ENCODE assay signal across 11 cellular contexts in genomic region chr9:132144708-132145365, GRCh38. TPM values are rescaled to one million over a fixed set of nuclear protein-coding genes. Genes with fewer than 3 reads are reported as not detected.
A peak's percentile ranks its signal among the peaks of the same experiment; 100 is the strongest.
DNase-seq lines count a peak whose midpoint lies in the region; ATAC-seq, FAIRE-seq and TF ChIP-seq lines count a peak whose summit lies in the region.
"Had no signal": no experiment of that assay in that cellular context is flagged by ENCODE, and none has a peak within 500 bp of the region (broad histone marks: within the 10 kb centered on the region; RNA-seq: fewer than 3 reads in every experiment).

No MANE protein-coding gene starts in this region.

- intact Hi-C loops in Panc1 (cut with micrococcal nuclease; ENCODE audit: unreplicated experiment): no loop called here

- H2AFZ ChIP-seq in trophoblast cell (ENCODE audit: insufficient read depth, low read length, poor library complexity): no peak overlapping the region

- POLR2A ChIA-PET in Panc1 (lab: Charles Lee): interaction anchor here (0.7 kb wide), 1 partner anchor 335 kb away, joined by 3 read pairs; no protein-coding TSS in a partner anchor
- POLR2A ChIA-PET in HEK293T (lab: Yijun Ruan, JAX): no interaction called here

- H3K9me3 ChIP-seq in Panc1 (ENCODE audit: control insufficient read depth, insufficient read depth, low read depth, low read length): no peaks in the 10 kb centered on the region
- H3K9me3 ChIP-seq in trophoblast cell (ENCODE audit: insufficient read depth, low read depth, low read length): no peaks in the 10 kb centered on the region

- H3K4me2 ChIP-seq in trophoblast cell (ENCODE audit: low read length): no peak overlapping the region

- H3K4me1 ChIP-seq in Panc1 (ENCODE audit: control insufficient read depth, insufficient read depth, low read length): peaks cover 5% of the 10 kb centered on the region; the same call in 1 of the 2 replicates
- H3K4me1 ChIP-seq in trophoblast cell (ENCODE audit: control insufficient read depth in 1 of 2, insufficient read depth in 2 of 2, low read length in 2 of 2): no peaks in the 10 kb centered on the region

- no peak overlapping the region for H3K27ac ChIP-seq in Panc1 (ENCODE audit: low read length)
- H3K27ac ChIP-seq in trophoblast cell (ENCODE audit: low read depth, low read length): no peak overlapping the region

- no TSS peak for BruUV-seq in Panc1 (replicated peaks; lab: Mats Ljungman, UMichigan)

- TF ChIP-seq CTCF in Panc1 (IDR thresholded peaks at IDR 0.05) (no peak), bronchial epithelial cell (IDR thresholded peaks at IDR 0.05; ENCODE audit: insufficient read depth, low read length, severe bottlenecking) (no peak)

- H4K91ac ChIP-seq in trophoblast cell (ENCODE audit: low read depth, low read length): no peak overlapping the region

- FAIRE-seq in bronchial epithelial cell (lab: Jason Lieb, UNC): peak; percentile 72
- FAIRE-seq: keratinocyte had no signal

- CTCF ChIA-PET in Panc1 (lab: Charles Lee): no interaction called here
- CTCF ChIA-PET in HEK293T (lab: Yijun Ruan, JAX): no interaction called here

- H4K12ac ChIP-seq in trophoblast cell (ENCODE audit: low read depth, low read length): no peak overlapping the region

- H3K18ac ChIP-seq in trophoblast cell (ENCODE audit: low read length): no peak overlapping the region

- no peak overlapping the region for H3K9ac ChIP-seq in trophoblast cell (ENCODE audit: low read length)

- H2BK12ac ChIP-seq in trophoblast cell (ENCODE audit: low read length): no peak overlapping the region

- no peak overlapping the region for H2BK120ac ChIP-seq in trophoblast cell (ENCODE audit: insufficient read depth, low read length, poor library complexity)

- peak; percentile 51; the same call in 1 of the 2 replicates for ATAC-seq in Panc1

- no peak overlapping the region for H4K8ac ChIP-seq in trophoblast cell (ENCODE audit: low read depth, low read length)

- peak; percentile 80 for DNase-seq in A172 (ENCODE audit: low spot score)
- DNase-seq in AG08396 (ENCODE audit: low spot score): peak; percentile 59
- no peak for DNase-seq in Panc1 (ENCODE audit: low read depth, low spot score)
- DNase-seq in bronchial epithelial cell (ENCODE audit: low read depth): peak; percentile 42
- DNase-seq in trophoblast cell: no peak
- DNase-seq in globus pallidus (ENCODE audit: low spot score): no peak
- DNase-seq in HEK293T (ENCODE audit: extremely low spot score): no peak
- DNase-seq: anterior cingulate cortex; CD4-positive, alpha-beta memory T cell; retina had no signal

- in situ Hi-C loops in Panc1 (cut with HindIII; ENCODE audit: low pct_unique_long_range_greater_than_20kb, low sequenced_read_pairs): no loop called here

- H2BK5ac ChIP-seq in trophoblast cell (ENCODE audit: low read depth, low read length, poor library complexity): no peak overlapping the region

- no peak overlapping the region for H3K23ac ChIP-seq in trophoblast cell (ENCODE audit: low read length)

- H3K14ac ChIP-seq in trophoblast cell (ENCODE audit: low read length): no peak overlapping the region

- no peak overlapping the region for H2AK5ac ChIP-seq in trophoblast cell (ENCODE audit: low read length)

- H3K36me3 ChIP-seq in Panc1 (ENCODE audit: control insufficient read depth, insufficient read depth, low read length) (no peaks in the 10 kb centered on the region), bronchial epithelial cell (ENCODE audit: control insufficient read depth, insufficient read depth, low read length) (no peaks in the 10 kb centered on the region), trophoblast cell (ENCODE audit: control insufficient read depth in 1 of 2, insufficient read depth in 2 of 2, low read length in 2 of 2) (no peaks in the 10 kb centered on the region)

- H3K79me1 ChIP-seq in trophoblast cell (ENCODE audit: low read length): no peaks in the 10 kb centered on the region

- no peaks in the 10 kb centered on the region for H3K79me2 ChIP-seq in trophoblast cell (ENCODE audit: control insufficient read depth, insufficient read depth, low read length, poor library complexity)

- no CpG with 5 or more reads among the region's 10 CpGs for WGBS in trophoblast cell (ENCODE audit: extremely low coverage, insufficient coverage, insufficient read length)

- H3K4ac ChIP-seq in trophoblast cell (ENCODE audit: low read depth, low read length): no peak overlapping the region

- no peaks in the 10 kb centered on the region for H3K27me3 ChIP-seq in Panc1 (ENCODE audit: control insufficient read depth, insufficient read depth, low read length)
- H3K27me3 ChIP-seq in bronchial epithelial cell (ENCODE audit: control insufficient read depth, insufficient read depth, low read length): peaks cover 9% of the 10 kb centered on the region
- no peaks in the 10 kb centered on the region for H3K27me3 ChIP-seq in trophoblast cell (ENCODE audit: insufficient read depth, low read length)

- H3K4me3 ChIP-seq in Panc1 (ENCODE audit: low read depth in 2 of 2, low read length in 2 of 2) (no peak overlapping the region), bronchial epithelial cell (ENCODE audit: low read depth, low read length) (no peak overlapping the region), trophoblast cell (ENCODE audit: low read depth, low read length) (no peak overlapping the region)

TF ChIP-seq in HEK293T, 16 proteins besides CTCF, POLR2A, EP300 and RAD21:
- TF ChIP-seq NFRKB (IDR thresholded peaks at IDR 0.05) (no peak), BHLHE40 (IDR thresholded peaks at IDR 0.05; ENCODE audit: borderline replicate concordance) (no peak)

RNA-seq across cellular contexts. Expression of gene NTNG2, which starts 17.0 kb away (rescaled TPM):
- 3.8 and 5.7 TPM in 2 replicates for total RNA-seq in A172 (2014; rRNA removed; shearing (Covaris generic))
- total RNA-seq in Panc1 (2021; ENCODE audit: unreplicated experiment): 5.1 TPM
- polyA plus RNA-seq in Panc1 (2012; ENCODE audit: insufficient read length): 7.8 TPM
- total RNA-seq in bronchial epithelial cell: under 0.01 TPM in 1 of 2 replicates, not detected in the other
- polyA plus RNA-seq in trophoblast cell (2013): 0.78 and 0.92 TPM in 2 replicates

Comparison
In these comparisons a context has a peak if more than half of its experiments do, and no peak if none do; other contexts are left out.
1. DNase-seq: peak in A172 (single experiment), AG08396 (single experiment) and bronchial epithelial cell (single experiment); none in Panc1 (single experiment), trophoblast cell (0 of 2), globus pallidus (single experiment) and HEK293T (single experiment).